ENCODE assay signal across 27 cellular contexts in genomic region chr5:16862777-16863176, GRCh38.
DNase-seq lines count a peak whose midpoint lies in the region; ATAC-seq, FAIRE-seq and TF ChIP-seq lines count a peak whose summit lies in the region.
"Had no signal": no experiment of that assay in that cellular context is flagged by ENCODE, and none has a peak within 500 bp of the region (broad histone marks: within the 10 kb centered on the region; RNA-seq: fewer than 3 reads in every experiment).

No MANE protein-coding gene starts in this region.

- H3K4me3 Mint-ChIP-seq in nephron, result no peak overlapping the region
- H3K4me3 Mint-ChIP-seq: activated CD4-positive, alpha-beta T cell treated with anti-CD3 and anti-CD28 coated beads, Interleukin-2, amount 10 ng/mL, durations not matched to agents 7 days and 5 days; activated naive CD8-positive, alpha-beta T cell treated with anti-CD3 and anti-CD28 coated beads, Interleukin-2, amount 10 ng/mL, durations not matched to agents 7 days and 5 days; activated T-helper 17 cell treated with anti-CD3 and anti-CD28 coated beads, Interleukin-2, amount 50 U/mL, for 72 hours; immature natural killer cell had no signal

- TF ChIP-seq POLR2A in GM12891 (IDR thresholded peaks at IDR 0.05; ENCODE audit: low read depth, low read length), result no peak

- WGBS in mammary epithelial cell (ENCODE audit: low coverage, missing lambda C conversion rate), result 73% methylated on average over 3 of the region's 3 CpGs

- TF ChIP-seq CTCF in mammary epithelial cell (conservative IDR thresholded peaks at IDR 0.05 in 1 of 2, IDR thresholded peaks at IDR 0.05 in 1 of 2; ENCODE audit: extremely low read depth in 1 of 2, insufficient read depth in 1 of 2, low read depth in 1 of 2, low read length in 2 of 2) (no peak), choroid plexus epithelial cell (conservative IDR thresholded peaks at IDR 0.05; ENCODE audit: low read depth, low read length) (no peak), nephron (IDR thresholded peaks at IDR 0.05; ENCODE audit: unreplicated experiment in 3 of 3) (no peak)

- H3K4me1 ChIP-seq in mammary epithelial cell (ENCODE audit: insufficient read depth, low read length), result no peaks in the 10 kb centered on the region
- H3K4me1 ChIP-seq: BE2C had no signal

- intact Hi-C loops in mammary epithelial cell (cut with micrococcal nuclease), result no loop called here

- BruUV-seq in mammary epithelial cell (replicated peaks; lab: Mats Ljungman, UMichigan), result no TSS peak

- H3K36me3 ChIP-seq in mammary epithelial cell (ENCODE audit: insufficient read depth, low read length), result peaks cover 2% of the 10 kb centered on the region
- H3K36me3 ChIP-seq: BE2C, heart right ventricle, transverse colon had no signal

- H3K36me3 Mint-ChIP-seq in nephron (ENCODE audit: low read depth), result peaks cover 19% of the 10 kb centered on the region
- H3K36me3 Mint-ChIP-seq: activated naive CD8-positive, alpha-beta T cell treated with anti-CD3 and anti-CD28 coated beads, Interleukin-2, amount 10 ng/mL, durations not matched to agents 7 days and 5 days; immature natural killer cell had no signal

- dilution Hi-C loops in mammary epithelial cell (cut with HindIII; ENCODE audit: low sequenced_read_pairs), result no loop called here

- H3K4me1 Mint-ChIP-seq in nephron, result peaks cover 61% of the 10 kb centered on the region
- H3K4me1 Mint-ChIP-seq: activated CD4-positive, alpha-beta T cell treated with anti-CD3 and anti-CD28 coated beads, Interleukin-2, amount 10 ng/mL, durations not matched to agents 7 days and 5 days; activated naive CD8-positive, alpha-beta T cell treated with anti-CD3 and anti-CD28 coated beads, Interleukin-2, amount 10 ng/mL, durations not matched to agents 7 days and 5 days; activated T-helper 17 cell treated with anti-CD3 and anti-CD28 coated beads, Interleukin-2, amount 50 U/mL, for 72 hours; immature natural killer cell had no signal

- no peak overlapping the region for H3K9ac ChIP-seq in mammary epithelial cell (ENCODE audit: insufficient read depth, low read length)

- peaks cover 4% of the 10 kb centered on the region for H3K27me3 Mint-ChIP-seq in nephron (ENCODE audit: low read depth)
- H3K27me3 Mint-ChIP-seq: activated CD4-positive, alpha-beta T cell treated with anti-CD3 and anti-CD28 coated beads, Interleukin-2, amount 10 ng/mL, durations not matched to agents 7 days and 5 days; activated naive CD8-positive, alpha-beta T cell treated with anti-CD3 and anti-CD28 coated beads, Interleukin-2, amount 10 ng/mL, durations not matched to agents 7 days and 5 days had no signal

- peak; percentile 31 to 76 for DNase-seq in T47D (ENCODE audit: low read depth in 1 of 2, low spot score in 1 of 2)
- DNase-seq in mammary epithelial cell, result no peak
- DNase-seq in choroid plexus epithelial cell (ENCODE audit: low read depth), result peak; percentile 33
- DNase-seq in dermis blood vessel endothelial cell, result no peak
- no peak for DNase-seq in NCI-H774 (lab: John Stamatoyannopoulos, UW)
- no peak for DNase-seq in GM12891 (ENCODE audit: insufficient read length, low spot score)
- DNase-seq: 8988T; activated CD4-positive, alpha-beta T cell treated with anti-CD3 and anti-CD28 coated beads, Interleukin-2, amount 10 ng/mL, durations not matched to agents 7 days and 5 days; activated naive CD8-positive, alpha-beta T cell treated with anti-CD3 and anti-CD28 coated beads, Interleukin-2, amount 10 ng/mL, durations not matched to agents 7 days and 5 days; BE2C; EL; HCEC 1CT; heart right ventricle; immature natural killer cell; MM.1S; NCI-H1436; NCI-H2171; posterior cingulate gyrus; SIG-M5; stimulated activated CD4-positive, alpha-beta T cell treated with anti-CD3 and anti-CD28 coated beads, Interleukin-2, amount 100 ng/mL, for 24 hours; stimulated activated naive CD4-positive, alpha-beta T cell treated with Interleukin-2 at 50 U/mL for 16 hours; T-helper 1 cell; transverse colon had no signal

- no peak overlapping the region for H2AFZ ChIP-seq in mammary epithelial cell (ENCODE audit: low read depth, low read length)

- peaks cover 2% of the 10 kb centered on the region for H4K20me1 ChIP-seq in mammary epithelial cell (ENCODE audit: insufficient read depth, low read length)

- in situ Hi-C loops in T47D (cut with HindIII; ENCODE audit: low pct_unique_long_range_greater_than_20kb, low sequenced_read_pairs), result no loop called here
- in situ Hi-C loops in mammary epithelial cell (cut with MboI; ENCODE audit: low sequenced_read_pairs in 2 of 2), result no loop called here

- H3K9me3 Mint-ChIP-seq in nephron, result no peaks in the 10 kb centered on the region
- H3K9me3 Mint-ChIP-seq: activated CD4-positive, alpha-beta T cell treated with anti-CD3 and anti-CD28 coated beads, Interleukin-2, amount 10 ng/mL, durations not matched to agents 7 days and 5 days; activated naive CD8-positive, alpha-beta T cell treated with anti-CD3 and anti-CD28 coated beads, Interleukin-2, amount 10 ng/mL, durations not matched to agents 7 days and 5 days had no signal

- no peak overlapping the region for H3K27ac ChIP-seq in mammary epithelial cell (ENCODE audit: insufficient read depth, low read depth, low read length)
- H3K27ac ChIP-seq: heart right ventricle had no signal

- no peak overlapping the region for H3K4me2 ChIP-seq in mammary epithelial cell (ENCODE audit: insufficient read depth, low read depth, low read length)

- H3K4me3 ChIP-seq in mammary epithelial cell (replicated peaks in 1 of 3; ENCODE audit: insufficient read depth in 1 of 3, low read depth in 2 of 3, low read length in 3 of 3), result no peak overlapping the region
- H3K4me3 ChIP-seq in choroid plexus epithelial cell (ENCODE audit: low read depth, low read length), result no peak overlapping the region
- H3K4me3 ChIP-seq: heart right ventricle, skin epidermis, transverse colon had no signal

- no peaks in the 10 kb centered on the region for H3K9me3 ChIP-seq in mammary epithelial cell (replicated peaks; ENCODE audit: insufficient read depth, low read length)
- H3K9me3 ChIP-seq: BE2C, transverse colon had no signal

- H3K79me2 ChIP-seq in mammary epithelial cell (ENCODE audit: insufficient read depth, low read length), result peaks cover 98% of the 10 kb centered on the region

- H3K27ac Mint-ChIP-seq in nephron, result peak overlapping the region; percentile 20 to 47 (median 20)
- H3K27ac Mint-ChIP-seq: activated CD4-positive, alpha-beta T cell treated with anti-CD3 and anti-CD28 coated beads, Interleukin-2, amount 10 ng/mL, durations not matched to agents 7 days and 5 days; activated naive CD8-positive, alpha-beta T cell treated with anti-CD3 and anti-CD28 coated beads, Interleukin-2, amount 10 ng/mL, durations not matched to agents 7 days and 5 days; activated T-helper 17 cell treated with anti-CD3 and anti-CD28 coated beads, Interleukin-2, amount 50 U/mL, for 72 hours; immature natural killer cell had no signal

- no peaks in the 10 kb centered on the region for H3K27me3 ChIP-seq in mammary epithelial cell (ENCODE audit: insufficient read depth, low read length)
- H3K27me3 ChIP-seq: BE2C, heart right ventricle, transverse colon had no signal

- no peak for ATAC-seq in GM21447 (IDR thresholded peaks at IDR 0.05; ENCODE audit: unreplicated experiment)
- ATAC-seq: activated T-helper 17 cell treated with anti-CD3 and anti-CD28 coated beads, Interleukin-2, amount 50 U/mL, for 72 hours; heart right ventricle had no signal

- CTCF ChIA-PET in mammary epithelial cell (lab: Charles Lee; ENCODE audit: low non-redundant PET), result no interaction called here

- no peak for FAIRE-seq in GM12891 (lab: Jason Lieb, UNC)

TF ChIP-seq in GM12891, 5 proteins besides CTCF, POLR2A, EP300 and RAD21:
- TF ChIP-seq SPI1 (IDR thresholded peaks at IDR 0.05; ENCODE audit: low read depth, low read length) (no peak), POU2F2 (IDR thresholded peaks at IDR 0.05; ENCODE audit: low read depth, low read length) (no peak), PAX5 (IDR thresholded peaks at IDR 0.05; ENCODE audit: insufficient read depth, low read length, severe bottlenecking) (no peak), TAF1 (IDR thresholded peaks at IDR 0.05; ENCODE audit: low read depth, low read length) (no peak), POLR2AphosphoS5 (IDR thresholded peaks at IDR 0.05; ENCODE audit: low read depth, low read length) (no peak)
TF ChIP-seq in GM12891: peak in this region for 0.

Comparison
In these comparisons a context has a peak if more than half of its experiments do, and no peak if none do; other contexts are left out.
1. DNase-seq: peak in T47D (2 of 2) and choroid plexus epithelial cell (single experiment); none in mammary epithelial cell (single experiment), dermis blood vessel endothelial cell (single experiment), NCI-H774 (single experiment) and GM12891 (single experiment).